In the genomic region with DNA sequence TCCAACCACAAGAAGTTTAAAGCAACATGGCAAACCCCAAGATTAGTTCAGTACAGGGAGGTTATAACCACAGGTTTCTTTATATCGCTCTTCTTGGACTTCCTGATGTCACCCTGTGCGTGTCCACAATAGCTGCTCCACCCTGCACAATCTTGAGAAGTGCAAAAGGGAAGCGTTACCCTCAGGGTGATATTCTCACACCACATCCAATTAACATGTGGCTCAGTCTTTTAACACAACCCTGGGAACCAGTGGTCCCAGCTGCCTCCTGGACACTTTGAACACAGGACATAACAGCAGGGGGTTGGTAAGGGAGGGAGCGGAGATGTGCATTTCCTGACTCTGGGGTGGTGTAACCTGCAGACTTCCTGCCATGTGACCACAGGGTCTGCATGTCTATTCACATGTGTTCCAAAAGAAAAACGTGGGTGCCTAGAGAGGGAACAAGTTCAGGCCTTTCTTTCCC, we compare ENCODE assay signal across 8 cellular contexts.
DNase-seq lines count a peak whose midpoint lies in the region; ATAC-seq, FAIRE-seq and TF ChIP-seq lines count a peak whose summit lies in the region.

No MANE protein-coding gene starts in this region.

- H4K20me1 ChIP-seq in astrocyte (ENCODE audit: insufficient read depth, low read length) (no peaks in the 10 kb centered on the region), hepatocyte (ENCODE audit: insufficient read depth, poor library complexity, severe bottlenecking) (no peaks in the 10 kb centered on the region)

- H3K4me1 ChIP-seq in astrocyte (ENCODE audit: insufficient read depth, low read length) = peaks cover 17% of the 10 kb centered on the region
- H3K4me1 ChIP-seq in hepatocyte (ENCODE audit: insufficient read depth) = no peaks in the 10 kb centered on the region

- no peaks in the 10 kb centered on the region for H3K79me2 ChIP-seq in astrocyte (ENCODE audit: insufficient read depth, low read length)
- no peaks in the 10 kb centered on the region for H3K79me2 ChIP-seq in hepatocyte

- peak; percentile 91 for ATAC-seq in GM19023 (IDR thresholded peaks at IDR 0.05; ENCODE audit: unreplicated experiment)
- ATAC-seq in HG03025 (IDR thresholded peaks at IDR 0.05; ENCODE audit: low FRiP score, unreplicated experiment) = peak; percentile 94

- H2AFZ ChIP-seq in astrocyte (ENCODE audit: low read depth, low read length) (peak overlapping the region; percentile 19), hepatocyte (no peak overlapping the region)

- FAIRE-seq in astrocyte (lab: Jason Lieb, UNC) = no peak

- peaks cover 5% of the 10 kb centered on the region for H3K36me3 Mint-ChIP-seq in T-helper 1 cell treated with Interleukin-12 subunit alpha and Interleukin-12 subunit beta and Interleukin-4 antibody, amounts not matched to agents 30 μg/mL and 1 μg/mL, for 36 hours (ENCODE audit: low read depth)
- H3K36me3 Mint-ChIP-seq in astrocyte (ENCODE audit: low read depth, unreplicated experiment) = no peaks in the 10 kb centered on the region

- H3K9ac ChIP-seq in astrocyte (ENCODE audit: low read length) = no peak overlapping the region

- H3K4me1 Mint-ChIP-seq in T-helper 1 cell treated with Interleukin-12 subunit alpha and Interleukin-12 subunit beta and Interleukin-4 antibody, amounts not matched to agents 30 μg/mL and 1 μg/mL, for 36 hours (ENCODE audit: low read depth) = peaks cover 48% of the 10 kb centered on the region
- peaks cover 28% of the 10 kb centered on the region for H3K4me1 Mint-ChIP-seq in astrocyte (ENCODE audit: low read depth, unreplicated experiment)

- 82% methylated on average over 5 of the region's 5 CpGs for WGBS in hepatocyte (ENCODE audit: low lambda C conversion rate, missing lambda C conversion rate)

- no peaks in the 10 kb centered on the region for H3K9me3 ChIP-seq in astrocyte (ENCODE audit: insufficient read depth, low read depth, low read length)
- no peaks in the 10 kb centered on the region for H3K9me3 ChIP-seq in hepatocyte (ENCODE audit: low read depth)

- DNase-seq in astrocyte (ENCODE audit: low read depth) (no peak), hepatocyte (ENCODE audit: low spot score) (no peak), H4 (ENCODE audit: low spot score) (no peak), NCI-H748 (lab: John Stamatoyannopoulos, UW; ENCODE audit: unreplicated experiment) (no peak)
- DNase-seq in stimulated activated CD4-positive, alpha-beta T cell treated with anti-CD3 and anti-CD28 coated beads, Interleukin-15, amount 100 ng/mL, for 24 hours = peak; percentile 48

- no peak overlapping the region for H3K4me2 ChIP-seq in astrocyte (ENCODE audit: low read length)
- H3K4me2 ChIP-seq in hepatocyte = no peak overlapping the region

- H3K4me3 ChIP-seq in astrocyte (ENCODE audit: insufficient read depth, low read depth, low read length) (no peak overlapping the region), hepatocyte (no peak overlapping the region)

- peak overlapping the region; percentile 79 for H3K4me3 Mint-ChIP-seq in T-helper 1 cell treated with Interleukin-12 subunit alpha and Interleukin-12 subunit beta and Interleukin-4 antibody, amounts not matched to agents 30 μg/mL and 1 μg/mL, for 36 hours
- no peak overlapping the region for H3K4me3 Mint-ChIP-seq in astrocyte (ENCODE audit: unreplicated experiment)

- H3K9me2 ChIP-seq in hepatocyte (replicated peaks; ENCODE audit: insufficient read depth) = no peaks in the 10 kb centered on the region

- no peak for TF ChIP-seq CTCF in astrocyte (IDR thresholded peaks at IDR 0.05; ENCODE audit: insufficient read depth, low read depth, low read length)
- TF ChIP-seq CTCF in hepatocyte (IDR thresholded peaks at IDR 0.05; ENCODE audit: poor library complexity) = no peak

- H3K27me3 ChIP-seq in astrocyte (ENCODE audit: insufficient read depth, low read length) = no peaks in the 10 kb centered on the region
- no peaks in the 10 kb centered on the region for H3K27me3 ChIP-seq in hepatocyte

- H3K36me3 ChIP-seq in astrocyte (ENCODE audit: insufficient read depth, low read length) (no peaks in the 10 kb centered on the region), hepatocyte (replicated peaks; ENCODE audit: insufficient read depth, low read depth) (no peaks in the 10 kb centered on the region)

- H3K27ac ChIP-seq in astrocyte (ENCODE audit: low read depth, low read length) (no peak overlapping the region), hepatocyte (no peak overlapping the region)

- H3K27ac Mint-ChIP-seq in T-helper 1 cell treated with Interleukin-12 subunit alpha and Interleukin-12 subunit beta and Interleukin-4 antibody, amounts not matched to agents 30 μg/mL and 1 μg/mL, for 36 hours = peak overlapping the region; percentile 95
- no peak overlapping the region for H3K27ac Mint-ChIP-seq in astrocyte (ENCODE audit: unreplicated experiment)

- H3K27me3 Mint-ChIP-seq in T-helper 1 cell treated with Interleukin-12 subunit alpha and Interleukin-12 subunit beta and Interleukin-4 antibody, amounts not matched to agents 30 μg/mL and 1 μg/mL, for 36 hours (ENCODE audit: low read depth) = no peaks in the 10 kb centered on the region
- no peaks in the 10 kb centered on the region for H3K27me3 Mint-ChIP-seq in astrocyte (ENCODE audit: low read depth, unreplicated experiment)

- no peaks in the 10 kb centered on the region for H3K9me3 Mint-ChIP-seq in T-helper 1 cell treated with Interleukin-12 subunit alpha and Interleukin-12 subunit beta and Interleukin-4 antibody, amounts not matched to agents 30 μg/mL and 1 μg/mL, for 36 hours
- no peaks in the 10 kb centered on the region for H3K9me3 Mint-ChIP-seq in astrocyte (ENCODE audit: unreplicated experiment)
